18 cellular contexts compared by ENCODE assay signal in genomic region chr2:8923173-8923572, GRCh38.
DNase-seq lines count a peak whose midpoint lies in the region; ATAC-seq, FAIRE-seq and TF ChIP-seq lines count a peak whose summit lies in the region.
"Had no signal": no experiment of that assay in that cellular context is flagged by ENCODE, and none has a peak within 500 bp of the region (broad histone marks: within the 10 kb centered on the region; RNA-seq: fewer than 3 reads in every experiment).

No MANE protein-coding gene starts in this region.

- TF ChIP-seq POLR2A in IMR-90 (IDR thresholded peaks at IDR 0.05; ENCODE audit: low read depth, low read length): no peak
- no peak for TF ChIP-seq POLR2A in K562 (conservative IDR thresholded peaks at IDR 0.05)
- no peak for TF ChIP-seq POLR2A in GM12891 (IDR thresholded peaks at IDR 0.05; ENCODE audit: low read depth, low read length)

- no peak overlapping the region for H2AK9ac ChIP-seq in IMR-90 (replicated peaks; ENCODE audit: low read depth, low read length, poor library complexity)

- BruUV-seq in IMR-90 (replicated peaks; lab: Mats Ljungman, UMichigan): no TSS peak
- no TSS peak for BruUV-seq in K562 (replicated peaks; lab: Mats Ljungman, UMichigan)

- no peak overlapping the region for H2BK20ac ChIP-seq in IMR-90 (ENCODE audit: low read depth, low read length)

- H3K27ac Mint-ChIP-seq in type B pancreatic cell: peak overlapping the region; percentile 45
- H3K27ac Mint-ChIP-seq: H9 had no signal

- H3K4ac ChIP-seq in IMR-90 (ENCODE audit: low read depth, low read length): no peak overlapping the region

- no peak overlapping the region for H3K23ac ChIP-seq in IMR-90 (ENCODE audit: low read depth, low read length)

- CTCF ChIA-PET in IMR-90 (lab: Yijun Ruan, JAX): no interaction called here
- CTCF ChIA-PET in K562 (lab: Yijun Ruan, JAX; ENCODE audit: low intra/inter-chr PET ratio): no interaction called here

- no peak overlapping the region for H4K5ac ChIP-seq in IMR-90 (ENCODE audit: low read depth, low read length)

- no peak overlapping the region for H2AK5ac ChIP-seq in IMR-90 (ENCODE audit: low read depth, low read length)

- FAIRE-seq in K562 (lab: Jason Lieb, UNC) (no peak), GM12891 (lab: Jason Lieb, UNC) (no peak)
- FAIRE-seq: HTR-8/SVneo had no signal

- peak overlapping the region; percentile 18 for H2BK5ac ChIP-seq in IMR-90 (ENCODE audit: low read depth, low read length, poor library complexity, severe bottlenecking)

- H3K4me1 ChIP-seq in IMR-90 (ENCODE audit: control insufficient read depth, insufficient read depth, low read length) (peaks cover 12% of the 10 kb centered on the region), K562 (replicated peaks in 1 of 2; ENCODE audit: control insufficient read depth in 2 of 2, insufficient read depth in 2 of 2, low read length in 2 of 2) (peaks cover 17 to 59% of the 10 kb centered on the region in 2 experiments)

- peak; percentile 60; the same call in 1 of the 2 replicates for TF ChIP-seq EP300 in K562 (IDR thresholded peaks at IDR 0.05; ENCODE audit: low read length)

- H3K4me2 ChIP-seq in IMR-90 (ENCODE audit: low read depth, low read length): no peak overlapping the region
- peak overlapping the region; percentile 40 for H3K4me2 ChIP-seq in K562 (ENCODE audit: insufficient read depth, low read length)
- H3K4me2 ChIP-seq: PC-9 had no signal

- no peaks in the 10 kb centered on the region for H3K27me3 ChIP-seq in IMR-90 (ENCODE audit: control insufficient read depth, insufficient read depth, low read length)
- no peaks in the 10 kb centered on the region for H3K27me3 ChIP-seq in K562 (ENCODE audit: control insufficient read depth in 2 of 2, insufficient read depth in 2 of 2, low read length in 2 of 2)

- H4K20me1 ChIP-seq in IMR-90 (ENCODE audit: insufficient read depth, low read length) (no peaks in the 10 kb centered on the region), K562 (replicated peaks; ENCODE audit: control insufficient read depth, insufficient read depth, low read length) (no peaks in the 10 kb centered on the region)

- no peak overlapping the region for H4K91ac ChIP-seq in IMR-90 (ENCODE audit: insufficient read depth, low read depth, low read length)

- in situ Hi-C loops in IMR-90 (cut with MboI; ENCODE audit: low sequenced_read_pairs): no loop called here
- in situ Hi-C loops in K562 (cut with MboI): no loop called here

- H3K4me3 ChIP-seq in IMR-90 (ENCODE audit: insufficient read depth, low read depth, low read length): no peak overlapping the region
- no peak overlapping the region for H3K4me3 ChIP-seq in K562
- no peak overlapping the region for H3K4me3 ChIP-seq in fibroblast of villous mesenchyme (ENCODE audit: low read depth, low read length)
- H3K4me3 ChIP-seq: PC-9 had no signal

- peaks cover 8% of the 10 kb centered on the region for H3K9me1 ChIP-seq in IMR-90 (ENCODE audit: insufficient read depth, low read length)
- no peaks in the 10 kb centered on the region for H3K9me1 ChIP-seq in K562 (ENCODE audit: control insufficient read depth, insufficient read depth, low read length)

- POLR2A ChIA-PET in IMR-90 (lab: Charles Lee; ENCODE audit: unreplicated experiment): no interaction called here
- POLR2A ChIA-PET in K562 (lab: Yijun Ruan, JAX): interaction anchor here (1.4 to 1.5 kb wide), 2 partner anchors 9 to 13 kb away, joined by 7 to 9 read pairs; no protein-coding TSS in a partner anchor

- no peak overlapping the region for H3K4me3 Mint-ChIP-seq in type B pancreatic cell
- H3K4me3 Mint-ChIP-seq: H9 had no signal

- H3K36me3 Mint-ChIP-seq in type B pancreatic cell: peaks cover 44% of the 10 kb centered on the region

- H2BK15ac ChIP-seq in IMR-90 (ENCODE audit: low read depth, low read length): no peak overlapping the region

- H2AFZ ChIP-seq in IMR-90 (replicated peaks; ENCODE audit: low read length, poor library complexity) (no peak overlapping the region), K562 (ENCODE audit: low read depth, low read length) (no peak overlapping the region)
- H2AFZ ChIP-seq: PC-9 had no signal

- TF ChIP-seq RAD21 in IMR-90 (IDR thresholded peaks at IDR 0.05; ENCODE audit: low read length): no peak
- TF ChIP-seq RAD21 in K562 (CRISPR knock-in tag; conservative IDR thresholded peaks at IDR 0.05 in 1 of 2, IDR thresholded peaks at IDR 0.05 in 1 of 2): no peak

- H2BK120ac ChIP-seq in IMR-90 (ENCODE audit: low read depth, low read length): no peak overlapping the region

- TF ChIP-seq CTCF in IMR-90 (conservative IDR thresholded peaks at IDR 0.05; ENCODE audit: low read depth, low read length) (no peak), K562 (IDR thresholded peaks at IDR 0.05 in 2 of 3, conservative IDR thresholded peaks at IDR 0.05 in 1 of 3; ENCODE audit: insufficient read depth in 2 of 3, low read depth in 1 of 3, low read length in 3 of 3) (no peak), fibroblast of villous mesenchyme (IDR thresholded peaks at IDR 0.05; ENCODE audit: insufficient read depth, low read depth, low read length) (no peak), type B pancreatic cell (conservative IDR thresholded peaks at IDR 0.05) (no peak)

- dilution Hi-C loops in IMR-90 (cut with HindIII; ENCODE audit: low sequenced_read_pairs, unreplicated experiment): no loop called here

- H3K9me3 Mint-ChIP-seq in type B pancreatic cell: no peaks in the 10 kb centered on the region
- H3K9me3 Mint-ChIP-seq: H9 had no signal

- 0 out of 2 replicates have a peak overlapping the region, but pooled peaks have one; percentile 23 for H3K14ac ChIP-seq in IMR-90 (replicated peaks; ENCODE audit: low read depth, low read length)

- H3K4me1 Mint-ChIP-seq in type B pancreatic cell (ENCODE audit: unreplicated experiment): peaks cover 41% of the 10 kb centered on the region

- ATAC-seq in IMR-90 (ENCODE audit: low read depth): no peak
- peak; percentile 24 for ATAC-seq in K562
- ATAC-seq in HG03175 (IDR thresholded peaks at IDR 0.05; ENCODE audit: unreplicated experiment): no peak
- ATAC-seq: Right ventricle myocardium inferior, SK-N-SH treated with all-trans-retinoic acid at 6 μM for 48 hours had no signal

- H3K36me3 ChIP-seq in IMR-90 (ENCODE audit: control insufficient read depth, insufficient read depth, low read length) (peaks cover 2% of the 10 kb centered on the region), K562 (ENCODE audit: control insufficient read depth, insufficient read depth, low read length) (peaks cover 27% of the 10 kb centered on the region)

- H3K9ac ChIP-seq in IMR-90 (ENCODE audit: low read depth, low read length) (no peak overlapping the region), K562 (ENCODE audit: insufficient read depth in 1 of 2, low read depth in 2 of 2, low read length in 2 of 2) (no peak overlapping the region)

- peaks cover 19 to 32% of the 10 kb centered on the region in 2 experiments for H3K79me1 ChIP-seq in IMR-90 (ENCODE audit: low read depth in 1 of 2, low read length in 2 of 2)

- H3K18ac ChIP-seq in IMR-90 (ENCODE audit: low read depth, low read length): no peak overlapping the region

- no peak overlapping the region for H4K8ac ChIP-seq in IMR-90 (ENCODE audit: low read depth in 2 of 2, low read length in 2 of 2)

- H3K9me3 ChIP-seq in IMR-90 (ENCODE audit: control insufficient read depth, insufficient read depth, low read length) (no peaks in the 10 kb centered on the region), K562 (replicated peaks; ENCODE audit: control insufficient read depth, insufficient read depth, low read depth, low read length) (0 out of 2 replicates have a peak, but pooled peaks cover 4% of the 10 kb centered on the region)

- intact Hi-C loops in IMR-90 (cut with micrococcal nuclease) (no loop called here), K562 (cut with micrococcal nuclease) (loop anchor here (2.0 kb wide), 1 partner anchor 28 kb away; no protein-coding TSS in a partner anchor)

- peaks cover 48% of the 10 kb centered on the region for H3K79me2 ChIP-seq in K562 (ENCODE audit: control insufficient read depth, insufficient read depth, low read length)

- 83% methylated on average over 1 of the region's 1 CpG; no CpG with 5 or more reads in 1 of the 2 experiments for WGBS in IMR-90 (ENCODE audit: extremely low coverage in 2 of 2, insufficient read length in 1 of 2), 2 experiments
- WGBS in K562 (ENCODE audit: insufficient coverage, low coverage, missing lambda C conversion rate): 47% methylated on average over 1 of the region's 1 CpG

- H3K27ac ChIP-seq in IMR-90 (ENCODE audit: insufficient read depth, low read length) (no peak overlapping the region), K562 (ENCODE audit: extremely low read depth, low read depth, low read length) (peak overlapping the region; percentile 58)
- H3K27ac ChIP-seq: HL-60, PC-9 had no signal

- H3K56ac ChIP-seq in IMR-90 (ENCODE audit: extremely low read depth, insufficient read depth, low read length): no peak overlapping the region

- DNase-seq in IMR-90: no peak
- DNase-seq in K562 (ENCODE audit: extremely low read depth in 1 of 4, low spot score in 3 of 4): peak in 2 of 4 experiments; percentile 59 to 66
- peak; percentile 22 for DNase-seq in fibroblast of villous mesenchyme (ENCODE audit: low read depth)
- no peak for DNase-seq in type B pancreatic cell (ENCODE audit: extremely low spot score, unreplicated experiment)
- no peak for DNase-seq in RPMI8226
- DNase-seq in GM12891 (ENCODE audit: insufficient read length, low spot score): no peak
- DNase-seq: COR-L47, H9, MV-4-11, NCI-H1417 treated with DMSO at 0.1 percent for 48 hours, NCI-H1930, NCI-H2171, PC-9 had no signal

- H3K27me3 Mint-ChIP-seq in type B pancreatic cell: no peaks in the 10 kb centered on the region

TF ChIP-seq in IMR-90, 13 proteins besides CTCF, POLR2A, EP300 and RAD21:
- no peak for TF ChIP-seq RCOR1 (IDR thresholded peaks at IDR 0.05; ENCODE audit: insufficient replicate concordance, low read length)
- TF ChIP-seq CEBPB (IDR thresholded peaks at IDR 0.05; ENCODE audit: low read depth, low read length): 0 out of 2 replicates have a peak, but pooled peaks have one; percentile 28

TF ChIP-seq in GM12891, 5 proteins besides CTCF, POLR2A, EP300 and RAD21:
- no peak for TF ChIP-seq PAX5 (IDR thresholded peaks at IDR 0.05; ENCODE audit: insufficient read depth, low read length, severe bottlenecking)
- TF ChIP-seq TAF1 (IDR thresholded peaks at IDR 0.05; ENCODE audit: low read depth, low read length): no peak
- no peak for TF ChIP-seq POU2F2 (IDR thresholded peaks at IDR 0.05; ENCODE audit: low read depth, low read length)
